ENCODE assay signal across 9 cellular contexts in the genomic region with DNA sequence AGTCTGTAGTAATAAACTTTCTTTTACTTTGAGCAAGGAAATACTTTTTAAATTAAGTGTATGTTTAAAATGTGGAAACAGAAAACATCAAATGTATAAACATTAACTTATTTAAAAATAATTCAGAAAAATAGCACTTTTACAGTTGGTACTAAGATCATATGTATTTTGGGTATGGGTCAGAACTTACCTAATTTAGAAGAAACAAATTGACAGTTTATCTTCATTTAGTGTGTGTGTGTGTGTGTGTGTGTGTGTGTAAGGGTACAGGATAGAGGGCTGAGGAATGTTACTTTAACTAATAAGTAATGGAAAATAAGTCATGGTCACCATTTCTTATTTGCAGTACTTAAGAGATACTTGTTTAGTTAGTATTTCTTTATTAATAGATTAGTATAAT. TPM values are rescaled to one million over a fixed set of nuclear protein-coding genes. Genes with fewer than 3 reads are reported as not detected.
DNase-seq lines count a peak whose midpoint lies in the region; ATAC-seq and TF ChIP-seq lines count a peak whose summit lies in the region.
"Had no signal": no experiment of that assay in that cellular context is flagged by ENCODE, and none has a peak within 500 bp of the region (broad histone marks: within the 10 kb centered on the region; RNA-seq: fewer than 3 reads in every experiment).

No MANE protein-coding gene starts in this region.

- CTCF ChIA-PET in activated CD4-positive, alpha-beta T cell treated with anti-CD3 and anti-CD28 coated beads, Interleukin-2, amount 10 ng/mL, durations not matched to agents 7 days and 5 days (lab: Charles Lee): no interaction called here
- CTCF ChIA-PET in activated CD8-positive, alpha-beta T cell treated with anti-CD3 and anti-CD28 coated beads, Interleukin-2, amount 10 ng/mL, durations not matched to agents 7 days and 5 days (lab: Charles Lee): no interaction called here

- no peaks in the 10 kb centered on the region for H3K27me3 Mint-ChIP-seq in activated CD4-positive, alpha-beta T cell treated with anti-CD3 and anti-CD28 coated beads, Interleukin-2, amount 10 ng/mL, durations not matched to agents 7 days and 5 days
- no peaks in the 10 kb centered on the region for H3K27me3 Mint-ChIP-seq in activated CD8-positive, alpha-beta T cell treated with anti-CD3 and anti-CD28 coated beads, Interleukin-2, amount 10 ng/mL, durations not matched to agents 7 days and 5 days (ENCODE audit: low read depth)
- no peaks in the 10 kb centered on the region for H3K27me3 Mint-ChIP-seq in stimulated activated memory B cell treated with anti-CD40 and anti-IgM and Interleukin-4, amounts not matched to agents 10 μg/mL and 1 μg/mL and 100 μg/mL, for 72 hours
- H3K27me3 Mint-ChIP-seq in stimulated activated naive B cell treated with anti-CD40 and anti-IgM and Interleukin-4, amounts not matched to agents 10 μg/mL and 1 μg/mL and 100 μg/mL, for 72 hours: no peaks in the 10 kb centered on the region

- H3K4me3 ChIP-seq in hepatocyte (peak overlapping the region; percentile 83), WERI-Rb-1 (ENCODE audit: low read depth, low read length) (no peak overlapping the region)

- peaks cover 49% of the 10 kb centered on the region for H3K4me1 Mint-ChIP-seq in activated CD4-positive, alpha-beta T cell treated with anti-CD3 and anti-CD28 coated beads, Interleukin-2, amount 10 ng/mL, durations not matched to agents 7 days and 5 days
- peaks cover 43% of the 10 kb centered on the region for H3K4me1 Mint-ChIP-seq in activated CD8-positive, alpha-beta T cell treated with anti-CD3 and anti-CD28 coated beads, Interleukin-2, amount 10 ng/mL, durations not matched to agents 7 days and 5 days (ENCODE audit: low read depth)
- peaks cover 64% of the 10 kb centered on the region for H3K4me1 Mint-ChIP-seq in stimulated activated memory B cell treated with anti-CD40 and anti-IgM and Interleukin-4, amounts not matched to agents 10 μg/mL and 1 μg/mL and 100 μg/mL, for 72 hours
- peaks cover 31 to 69% of the 10 kb centered on the region in 2 donors for H3K4me1 Mint-ChIP-seq in stimulated activated naive B cell treated with anti-CD40 and anti-IgM and Interleukin-4, amounts not matched to agents 10 μg/mL and 1 μg/mL and 100 μg/mL, for 72 hours

- H3K4me2 ChIP-seq in hepatocyte: peak overlapping the region; percentile 91

- peaks cover 41% of the 10 kb centered on the region for H4K20me1 ChIP-seq in hepatocyte (ENCODE audit: insufficient read depth, poor library complexity, severe bottlenecking)

- H3K36me3 Mint-ChIP-seq in activated CD4-positive, alpha-beta T cell treated with anti-CD3 and anti-CD28 coated beads, Interleukin-2, amount 10 ng/mL, durations not matched to agents 7 days and 5 days (ENCODE audit: low read depth): peaks cover 7% of the 10 kb centered on the region
- H3K36me3 Mint-ChIP-seq in activated CD8-positive, alpha-beta T cell treated with anti-CD3 and anti-CD28 coated beads, Interleukin-2, amount 10 ng/mL, durations not matched to agents 7 days and 5 days (ENCODE audit: low read depth): peaks cover 13% of the 10 kb centered on the region
- peaks cover 7% of the 10 kb centered on the region for H3K36me3 Mint-ChIP-seq in stimulated activated memory B cell treated with anti-CD40 and anti-IgM and Interleukin-4, amounts not matched to agents 10 μg/mL and 1 μg/mL and 100 μg/mL, for 72 hours
- peaks cover 0 to 5% of the 10 kb centered on the region in 2 donors for H3K36me3 Mint-ChIP-seq in stimulated activated naive B cell treated with anti-CD40 and anti-IgM and Interleukin-4, amounts not matched to agents 10 μg/mL and 1 μg/mL and 100 μg/mL, for 72 hours

- H3K36me3 ChIP-seq in hepatocyte (replicated peaks; ENCODE audit: insufficient read depth, low read depth): no peaks in the 10 kb centered on the region
- no peaks in the 10 kb centered on the region; the same call in 1 of the 2 replicates for H3K36me3 ChIP-seq in WERI-Rb-1

- no peaks in the 10 kb centered on the region for H3K27me3 ChIP-seq in hepatocyte
- H3K27me3 ChIP-seq in WERI-Rb-1 (ENCODE audit: insufficient read depth, low read depth, severe bottlenecking): no peaks in the 10 kb centered on the region

- TF ChIP-seq CTCF in hepatocyte (IDR thresholded peaks at IDR 0.05; ENCODE audit: poor library complexity) (no peak), WERI-Rb-1 (IDR thresholded peaks at IDR 0.05; ENCODE audit: low read depth, low read length) (no peak)

- H3K9me3 ChIP-seq in hepatocyte (ENCODE audit: low read depth) (no peaks in the 10 kb centered on the region), WERI-Rb-1 (ENCODE audit: severe bottlenecking) (no peaks in the 10 kb centered on the region)

- DNase-seq in activated CD4-positive, alpha-beta T cell treated with anti-CD3 and anti-CD28 coated beads, Interleukin-2, amount 10 ng/mL, durations not matched to agents 7 days and 5 days: no peak
- DNase-seq in activated CD4-positive, alpha-beta T cell treated with anti-CD3 and anti-CD28 coated beads, Interleukin-2, amount 50 U/mL, for 48 hours: no peak
- no peak for DNase-seq in activated CD8-positive, alpha-beta T cell treated with anti-CD3 and anti-CD28 coated beads, Interleukin-2, amount 10 ng/mL, durations not matched to agents 7 days and 5 days
- DNase-seq in hepatocyte (ENCODE audit: low spot score): no peak
- DNase-seq in WERI-Rb-1: no peak
- no peak for DNase-seq in activated effector memory CD4-positive, alpha-beta T cell treated with Interleukin-2 at 50 U/mL for 16 hours
- no peak for DNase-seq in stimulated activated naive B cell treated with anti-CD40 and anti-IgM and Interleukin-4, amounts not matched to agents 10 μg/mL and 1 μg/mL and 100 μg/mL, for 72 hours
- DNase-seq: NCI-H2029 treated with DMSO at 0.1 percent for 48 hours had no signal

- no peak overlapping the region for H3K27ac ChIP-seq in hepatocyte
- no peak overlapping the region for H3K27ac ChIP-seq in WERI-Rb-1

- POLR2A ChIA-PET in activated CD4-positive, alpha-beta T cell treated with anti-CD3 and anti-CD28 coated beads, Interleukin-2, amount 10 ng/mL, durations not matched to agents 7 days and 5 days (lab: Charles Lee): no interaction called here
- POLR2A ChIA-PET in activated CD8-positive, alpha-beta T cell treated with anti-CD3 and anti-CD28 coated beads, Interleukin-2, amount 10 ng/mL, durations not matched to agents 7 days and 5 days (lab: Charles Lee): no interaction called here

- H3K4me3 Mint-ChIP-seq in activated CD4-positive, alpha-beta T cell treated with anti-CD3 and anti-CD28 coated beads, Interleukin-2, amount 10 ng/mL, durations not matched to agents 7 days and 5 days: peak overlapping the region; percentile 79
- peak overlapping the region; percentile 79 for H3K4me3 Mint-ChIP-seq in activated CD8-positive, alpha-beta T cell treated with anti-CD3 and anti-CD28 coated beads, Interleukin-2, amount 10 ng/mL, durations not matched to agents 7 days and 5 days
- peak overlapping the region; percentile 25 for H3K4me3 Mint-ChIP-seq in stimulated activated memory B cell treated with anti-CD40 and anti-IgM and Interleukin-4, amounts not matched to agents 10 μg/mL and 1 μg/mL and 100 μg/mL, for 72 hours
- H3K4me3 Mint-ChIP-seq in stimulated activated naive B cell treated with anti-CD40 and anti-IgM and Interleukin-4, amounts not matched to agents 10 μg/mL and 1 μg/mL and 100 μg/mL, for 72 hours: no peak overlapping the region

- H3K9me2 ChIP-seq in hepatocyte (replicated peaks; ENCODE audit: insufficient read depth): no peaks in the 10 kb centered on the region

- peaks cover 18% of the 10 kb centered on the region for H3K4me1 ChIP-seq in hepatocyte (ENCODE audit: insufficient read depth)

- no peak overlapping the region for H2AFZ ChIP-seq in hepatocyte

- no peak for ATAC-seq in activated CD8-positive, alpha-beta T cell treated with anti-CD3 and anti-CD28 coated beads, Interleukin-2, amount 10 ng/mL, durations not matched to agents 7 days and 5 days
- ATAC-seq in stimulated activated memory B cell treated with anti-CD40 and anti-IgM and Interleukin-4, amounts not matched to agents 10 μg/mL and 1 μg/mL and 100 μg/mL, for 72 hours: no peak
- no peak for ATAC-seq in stimulated activated naive B cell treated with anti-CD40 and anti-IgM and Interleukin-4, amounts not matched to agents 10 μg/mL and 1 μg/mL and 100 μg/mL, for 72 hours (replicated peaks)

- peaks cover 3% of the 10 kb centered on the region for H3K9me3 Mint-ChIP-seq in activated CD4-positive, alpha-beta T cell treated with anti-CD3 and anti-CD28 coated beads, Interleukin-2, amount 10 ng/mL, durations not matched to agents 7 days and 5 days
- no peaks in the 10 kb centered on the region for H3K9me3 Mint-ChIP-seq in activated CD8-positive, alpha-beta T cell treated with anti-CD3 and anti-CD28 coated beads, Interleukin-2, amount 10 ng/mL, durations not matched to agents 7 days and 5 days (ENCODE audit: insufficient read depth)
- H3K9me3 Mint-ChIP-seq in stimulated activated memory B cell treated with anti-CD40 and anti-IgM and Interleukin-4, amounts not matched to agents 10 μg/mL and 1 μg/mL and 100 μg/mL, for 72 hours: no peaks in the 10 kb centered on the region
- no peaks in the 10 kb centered on the region for H3K9me3 Mint-ChIP-seq in stimulated activated naive B cell treated with anti-CD40 and anti-IgM and Interleukin-4, amounts not matched to agents 10 μg/mL and 1 μg/mL and 100 μg/mL, for 72 hours

- H3K79me2 ChIP-seq in hepatocyte: peaks cover 86% of the 10 kb centered on the region

- H3K27ac Mint-ChIP-seq in activated CD4-positive, alpha-beta T cell treated with anti-CD3 and anti-CD28 coated beads, Interleukin-2, amount 10 ng/mL, durations not matched to agents 7 days and 5 days: no peak overlapping the region
- H3K27ac Mint-ChIP-seq in activated CD8-positive, alpha-beta T cell treated with anti-CD3 and anti-CD28 coated beads, Interleukin-2, amount 10 ng/mL, durations not matched to agents 7 days and 5 days: no peak overlapping the region
- H3K27ac Mint-ChIP-seq in stimulated activated memory B cell treated with anti-CD40 and anti-IgM and Interleukin-4, amounts not matched to agents 10 μg/mL and 1 μg/mL and 100 μg/mL, for 72 hours: no peak overlapping the region
- no peak overlapping the region for H3K27ac Mint-ChIP-seq in stimulated activated naive B cell treated with anti-CD40 and anti-IgM and Interleukin-4, amounts not matched to agents 10 μg/mL and 1 μg/mL and 100 μg/mL, for 72 hours

RNA-seq across cellular contexts. Expression of gene MAN1A2, which starts 3.3 kb away (rescaled TPM):
- 10 to 100 TPM; 35.0 to 38.8 TPM for total RNA-seq in activated CD4-positive, alpha-beta T cell treated with anti-CD3 and anti-CD28 coated beads, Interleukin-2, amount 10 ng/mL, durations not matched to agents 7 days and 5 days
- total RNA-seq in activated CD8-positive, alpha-beta T cell treated with anti-CD3 and anti-CD28 coated beads, Interleukin-2, amount 10 ng/mL, durations not matched to agents 7 days and 5 days: 10 to 100 TPM; 32.8 to 33.2 TPM
- total RNA-seq in hepatocyte: 41.9 and 45.0 TPM in 2 replicates
- polyA plus RNA-seq in hepatocyte: 18.8 and 24.7 TPM in 2 replicates

Comparison
In these comparisons a context has a peak if more than half of its experiments do, and no peak if none do; other contexts are left out.
1. H3K4me3 Mint-ChIP-seq: peak in activated CD4-positive, alpha-beta T cell treated with anti-CD3 and anti-CD28 coated beads, Interleukin-2, amount 10 ng/mL, durations not matched to agents 7 days and 5 days (single experiment), activated CD8-positive, alpha-beta T cell treated with anti-CD3 and anti-CD28 coated beads, Interleukin-2, amount 10 ng/mL, durations not matched to agents 7 days and 5 days (single experiment) and stimulated activated memory B cell treated with anti-CD40 and anti-IgM and Interleukin-4, amounts not matched to agents 10 μg/mL and 1 μg/mL and 100 μg/mL, for 72 hours (single experiment); none in stimulated activated naive B cell treated with anti-CD40 and anti-IgM and Interleukin-4, amounts not matched to agents 10 μg/mL and 1 μg/mL and 100 μg/mL, for 72 hours (0 of 2).